ENCODE assay signal across 12 cellular contexts in genomic region chr12:91926810-91927209, GRCh38.
DNase-seq lines count a peak whose midpoint lies in the region; ATAC-seq and TF ChIP-seq lines count a peak whose summit lies in the region.
"Had no signal": no experiment of that assay in that cellular context is flagged by ENCODE, and none has a peak within 500 bp of the region (broad histone marks: within the 10 kb centered on the region; RNA-seq: fewer than 3 reads in every experiment).

No MANE protein-coding gene starts in this region.

- H3K27ac Mint-ChIP-seq in chondrocyte (ENCODE audit: unreplicated experiment): no peak overlapping the region
- H3K27ac Mint-ChIP-seq in activated naive CD4-positive, alpha-beta T cell treated with anti-CD3 and anti-CD28 coated beads for 36 hours: no peak overlapping the region
- H3K27ac Mint-ChIP-seq: activated naive CD8-positive, alpha-beta T cell; CD14-positive monocyte had no signal

- H4K20me1 ChIP-seq in PC-3 (ENCODE audit: low read length): no peaks in the 10 kb centered on the region

- H3K9ac ChIP-seq in PC-3 (ENCODE audit: low read length): no peak overlapping the region

- H3K27me3 ChIP-seq in AG04450 (ENCODE audit: control insufficient read depth, insufficient read depth, low read length) (no peaks in the 10 kb centered on the region), PC-3 (ENCODE audit: low read length) (no peaks in the 10 kb centered on the region)

- no peak for TF ChIP-seq CTCF in AG04450 (IDR thresholded peaks at IDR 0.05; ENCODE audit: low read depth, low read length)
- TF ChIP-seq CTCF in PC-3 (conservative IDR thresholded peaks at IDR 0.05; ENCODE audit: low read depth, low read length): no peak
- no peak for TF ChIP-seq CTCF in fibroblast of pulmonary artery (IDR thresholded peaks at IDR 0.05; ENCODE audit: low read length, missing control alignments)
- TF ChIP-seq CTCF in chondrocyte (IDR thresholded peaks at IDR 0.05): no peak

- H3K4me3 ChIP-seq in AG04450 (ENCODE audit: low read depth, low read length): no peak overlapping the region
- H3K4me3 ChIP-seq in PC-3 (ENCODE audit: low read length): no peak overlapping the region
- H3K4me3 ChIP-seq in fibroblast of pulmonary artery (replicated peaks; ENCODE audit: low read depth, low read length): no peak overlapping the region

- CTCF ChIA-PET in AG04450 (lab: Charles Lee): no interaction called here
- CTCF ChIA-PET in PC-3 (lab: Charles Lee): no interaction called here
- CTCF ChIA-PET in activated naive CD4-positive, alpha-beta T cell treated with anti-CD3 and anti-CD28 coated beads for 36 hours (lab: Charles Lee): interaction anchor here (0.6 kb wide), 1 partner anchor 477 kb away, joined by 3 read pairs; no protein-coding TSS in a partner anchor

- POLR2A ChIA-PET in AG04450 (lab: Yijun Ruan, JAX): interaction anchor here (0.6 to 1.5 kb wide), 9 partner anchors 56 to 493 kb away, joined by 3 to 6 read pairs (median 3); partner anchors contain the start of gene BTG1
- POLR2A ChIA-PET in PC-3 (lab: Charles Lee; ENCODE audit: unreplicated experiment): no interaction called here

- H3K27me3 Mint-ChIP-seq in chondrocyte (ENCODE audit: low read depth): no peaks in the 10 kb centered on the region
- no peaks in the 10 kb centered on the region for H3K27me3 Mint-ChIP-seq in activated naive CD4-positive, alpha-beta T cell treated with anti-CD3 and anti-CD28 coated beads for 36 hours (ENCODE audit: low read depth)
- H3K27me3 Mint-ChIP-seq: activated naive CD8-positive, alpha-beta T cell had no signal

- no peaks in the 10 kb centered on the region for H3K9me3 Mint-ChIP-seq in chondrocyte (ENCODE audit: low read depth)
- peaks cover 7% of the 10 kb centered on the region for H3K9me3 Mint-ChIP-seq in activated naive CD4-positive, alpha-beta T cell treated with anti-CD3 and anti-CD28 coated beads for 36 hours

- no peaks in the 10 kb centered on the region for H3K9me2 ChIP-seq in PC-3 (replicated peaks; ENCODE audit: low read length)

- BruUV-seq in PC-3 (replicated peaks; lab: Mats Ljungman, UMichigan): no TSS peak

- ATAC-seq in PC-3 (peak; percentile 96), HG02852 (IDR thresholded peaks at IDR 0.05; ENCODE audit: unreplicated experiment) (no peak)

- no peaks in the 10 kb centered on the region for H3K79me2 ChIP-seq in PC-3 (ENCODE audit: low read length)

- intact Hi-C loops in PC-3 (cut with micrococcal nuclease): no loop called here
- intact Hi-C loops in activated naive CD4-positive, alpha-beta T cell treated with anti-CD3 and anti-CD28 coated beads for 36 hours (cut with micrococcal nuclease): no loop called here

- H2AFZ ChIP-seq in PC-3 (ENCODE audit: low read length): no peak overlapping the region

- peaks cover 9% of the 10 kb centered on the region for H3K4me1 Mint-ChIP-seq in chondrocyte (ENCODE audit: low read depth)
- peaks cover 7% of the 10 kb centered on the region for H3K4me1 Mint-ChIP-seq in activated naive CD4-positive, alpha-beta T cell treated with anti-CD3 and anti-CD28 coated beads for 36 hours (ENCODE audit: low read depth)
- H3K4me1 Mint-ChIP-seq: CD14-positive monocyte had no signal

- no peaks in the 10 kb centered on the region for H3K36me3 ChIP-seq in PC-3 (ENCODE audit: low read depth, low read length)

- H3K9me3 ChIP-seq in AG04450 (ENCODE audit: control insufficient read depth, insufficient read depth, low read length) (peaks cover 7% of the 10 kb centered on the region; the same call in 1 of the 2 replicates), PC-3 (ENCODE audit: low read length) (no peaks in the 10 kb centered on the region)

- H3K4me3 Mint-ChIP-seq in chondrocyte (ENCODE audit: unreplicated experiment): no peak overlapping the region
- H3K4me3 Mint-ChIP-seq in activated naive CD4-positive, alpha-beta T cell treated with anti-CD3 and anti-CD28 coated beads for 36 hours: no peak overlapping the region
- H3K4me3 Mint-ChIP-seq: activated naive CD8-positive, alpha-beta T cell; CD14-positive monocyte had no signal

- no peaks in the 10 kb centered on the region for H3F3A ChIP-seq in PC-3 (ENCODE audit: low read length, unreplicated experiment)

- no peaks in the 10 kb centered on the region for H3K36me3 Mint-ChIP-seq in chondrocyte (ENCODE audit: low read depth)
- H3K36me3 Mint-ChIP-seq in activated naive CD4-positive, alpha-beta T cell treated with anti-CD3 and anti-CD28 coated beads for 36 hours (ENCODE audit: low read depth): no peaks in the 10 kb centered on the region
- H3K36me3 Mint-ChIP-seq: CD14-positive monocyte had no signal

- DNase-seq in AG04450 (ENCODE audit: low read depth, low spot score) (peak; percentile 72), HPDE6-E6E7 (ENCODE audit: extremely low spot score) (peak; percentile 27), PC-3 (peak; percentile 94), fibroblast of pulmonary artery (ENCODE audit: low read depth) (peak; percentile 55), chondrocyte (ENCODE audit: low spot score) (no peak), NCI-H1694 (lab: John Stamatoyannopoulos, UW) (no peak)
- no peak for DNase-seq in activated naive CD4-positive, alpha-beta T cell treated with anti-CD3 and anti-CD28 coated beads for 36 hours
- DNase-seq: activated CD4-positive, CD25-positive, alpha-beta regulatory T cell; stimulated activated CD4-positive, alpha-beta T cell treated with anti-CD3 and anti-CD28 coated beads, Interleukin-2, amount 100 ng/mL, for 48 hours had no signal

- H3K4me1 ChIP-seq in PC-3 (ENCODE audit: insufficient read depth, low read length): peaks cover 24% of the 10 kb centered on the region

- H3K4me2 ChIP-seq in PC-3 (ENCODE audit: low read length): peak overlapping the region; percentile 60

- no peak overlapping the region for H3K27ac ChIP-seq in AG04450 (ENCODE audit: low read depth, low read length)
- peak overlapping the region; percentile 36; the same call in 1 of the 2 replicates for H3K27ac ChIP-seq in PC-3 (ENCODE audit: low read length)

Comparison
In these comparisons a context has a peak if more than half of its experiments do, and no peak if none do; other contexts are left out.
1. DNase-seq: peak in AG04450 (single experiment), HPDE6-E6E7 (single experiment), PC-3 (single experiment) and fibroblast of pulmonary artery (single experiment); none in chondrocyte (single experiment), activated naive CD4-positive, alpha-beta T cell treated with anti-CD3 and anti-CD28 coated beads for 36 hours (single experiment) and NCI-H1694 (single experiment).